In the genomic region with DNA sequence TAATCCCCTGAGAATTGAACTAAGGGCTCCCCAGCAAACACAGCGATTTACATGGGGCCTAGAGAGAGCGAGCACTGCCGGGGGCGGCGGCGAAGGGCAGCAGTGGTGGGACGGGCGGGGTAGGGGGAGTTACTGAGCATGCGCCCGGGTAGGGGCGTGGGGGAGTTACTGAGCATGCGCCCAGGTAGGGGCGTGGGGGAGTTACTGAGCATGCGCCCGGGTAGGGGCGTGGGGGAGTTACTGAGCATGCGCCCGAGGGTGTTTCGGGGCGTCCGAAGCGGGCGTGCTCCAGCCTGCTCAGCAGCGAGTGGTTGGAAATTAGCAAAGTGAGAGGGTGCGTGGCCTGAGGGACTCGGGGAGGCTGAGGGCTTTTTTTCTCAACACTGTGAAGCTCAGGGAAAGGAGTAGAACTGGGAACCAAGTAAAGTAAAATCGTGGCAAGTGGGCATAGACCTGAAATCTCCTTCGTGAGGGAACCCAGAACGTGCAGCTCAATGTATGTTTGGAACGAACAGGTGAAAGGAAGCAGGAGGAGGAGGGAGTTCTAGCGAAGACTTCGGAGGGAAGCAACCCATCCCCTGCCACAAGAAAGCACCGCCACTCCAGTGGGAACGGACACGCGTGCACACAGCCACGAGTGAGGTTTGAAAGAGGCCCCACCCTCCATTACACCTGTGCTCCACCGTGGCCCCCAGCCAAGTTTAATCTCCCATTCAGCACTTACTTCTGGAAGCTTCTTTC, we compare ENCODE assay signal across 8 cellular contexts. TPM values are rescaled to one million over a fixed set of nuclear protein-coding genes. Genes with fewer than 3 reads are reported as not detected.
DNase-seq lines count a peak whose midpoint lies in the region; ATAC-seq and TF ChIP-seq lines count a peak whose summit lies in the region.

No MANE protein-coding gene starts in this region.

- peak overlapping the region; percentile 66 for H3K27ac ChIP-seq in KOPT-K1 (ENCODE audit: low read depth, low read length, poor library complexity, severe bottlenecking)
- H3K27ac ChIP-seq in Peyer's patch: peak overlapping the region; percentile 82 to 91 (median 86)

- peaks cover 0 to 14% (median 4%) of the 10 kb centered on the region in 4 donors for H3K4me1 ChIP-seq in Peyer's patch

- no peaks in the 10 kb centered on the region for H3K9me3 ChIP-seq in KOPT-K1 (ENCODE audit: insufficient read depth, low read length, poor library complexity, severe bottlenecking)
- no peaks in the 10 kb centered on the region for H3K9me3 ChIP-seq in Peyer's patch

- H3K36me3 ChIP-seq in KOPT-K1 (ENCODE audit: insufficient read depth, low read length) (peaks cover 18% of the 10 kb centered on the region), Peyer's patch (no peaks in the 10 kb centered on the region)

- no peaks in the 10 kb centered on the region for H3K27me3 ChIP-seq in Peyer's patch

- peak overlapping the region; percentile 99 for H3K27ac Mint-ChIP-seq in activated T-helper 17 cell treated with anti-CD3 and anti-CD28 coated beads, Interleukin-2, amount 50 U/mL, for 72 hours
- H3K27ac Mint-ChIP-seq in natural killer cell treated with Interleukin-12 subunit alpha and Interleukin-12 subunit beta and Interleukin-15 and Interleukin-18, amount 100 ng/mL, for 72 hours: peak overlapping the region; percentile 67 to 90

- TF ChIP-seq POLR2A in Peyer's patch (IDR thresholded peaks at IDR 0.05): peak; percentile 23 to 51

- no peak for TF ChIP-seq CTCF in Peyer's patch (IDR thresholded peaks at IDR 0.05)
- no peak for TF ChIP-seq CTCF in fibroblast of pulmonary artery (IDR thresholded peaks at IDR 0.05; ENCODE audit: low read length, missing control alignments)

- H3K27me3 Mint-ChIP-seq in activated T-helper 17 cell treated with anti-CD3 and anti-CD28 coated beads, Interleukin-2, amount 50 U/mL, for 72 hours: no peaks in the 10 kb centered on the region
- H3K27me3 Mint-ChIP-seq in natural killer cell treated with Interleukin-12 subunit alpha and Interleukin-12 subunit beta and Interleukin-15 and Interleukin-18, amount 100 ng/mL, for 72 hours: no peaks in the 10 kb centered on the region

- peak overlapping the region; percentile 99 for H3K4me3 Mint-ChIP-seq in activated T-helper 17 cell treated with anti-CD3 and anti-CD28 coated beads, Interleukin-2, amount 50 U/mL, for 72 hours
- H3K4me3 Mint-ChIP-seq in natural killer cell treated with Interleukin-12 subunit alpha and Interleukin-12 subunit beta and Interleukin-15 and Interleukin-18, amount 100 ng/mL, for 72 hours: peak overlapping the region; percentile 87

- H3K9me3 Mint-ChIP-seq in activated T-helper 17 cell treated with anti-CD3 and anti-CD28 coated beads, Interleukin-2, amount 50 U/mL, for 72 hours: no peaks in the 10 kb centered on the region
- H3K9me3 Mint-ChIP-seq in natural killer cell treated with Interleukin-12 subunit alpha and Interleukin-12 subunit beta and Interleukin-15 and Interleukin-18, amount 100 ng/mL, for 72 hours: no peaks in the 10 kb centered on the region

- H3K36me3 Mint-ChIP-seq in activated T-helper 17 cell treated with anti-CD3 and anti-CD28 coated beads, Interleukin-2, amount 50 U/mL, for 72 hours (ENCODE audit: low read depth): peaks cover 17% of the 10 kb centered on the region
- H3K36me3 Mint-ChIP-seq in natural killer cell treated with Interleukin-12 subunit alpha and Interleukin-12 subunit beta and Interleukin-15 and Interleukin-18, amount 100 ng/mL, for 72 hours: peaks cover 5% of the 10 kb centered on the region

- H3K4me1 Mint-ChIP-seq in activated T-helper 17 cell treated with anti-CD3 and anti-CD28 coated beads, Interleukin-2, amount 50 U/mL, for 72 hours: peaks cover 19% of the 10 kb centered on the region
- peaks cover 23 to 27% of the 10 kb centered on the region in 2 donors for H3K4me1 Mint-ChIP-seq in natural killer cell treated with Interleukin-12 subunit alpha and Interleukin-12 subunit beta and Interleukin-15 and Interleukin-18, amount 100 ng/mL, for 72 hours (ENCODE audit: low read depth in 2 of 2)

- peak; percentile 87 for ATAC-seq in GM21786 (IDR thresholded peaks at IDR 0.05; ENCODE audit: unreplicated experiment)
- peak; percentile 94 for ATAC-seq in activated T-helper 17 cell treated with anti-CD3 and anti-CD28 coated beads, Interleukin-2, amount 50 U/mL, for 72 hours (replicated peaks)
- peak; percentile 95 to 96 for ATAC-seq in natural killer cell treated with Interleukin-12 subunit alpha and Interleukin-12 subunit beta and Interleukin-15 and Interleukin-18, amount 100 ng/mL, for 72 hours

- H3K4me3 ChIP-seq in Peyer's patch: peak overlapping the region; percentile 44 to 60 (median 54)
- peak overlapping the region; percentile 60 for H3K4me3 ChIP-seq in fibroblast of pulmonary artery (replicated peaks; ENCODE audit: low read depth, low read length)

- DNase-seq in DMS79 treated with DMSO at 0.1 percent for 48 hours (lab: John Stamatoyannopoulos, UW) (peak; percentile 97), Peyer's patch (peak; percentile 77 to 93 (median 92)), fibroblast of pulmonary artery (ENCODE audit: low read depth) (peak; percentile 74)
- DNase-seq in natural killer cell treated with Interleukin-12 subunit alpha and Interleukin-12 subunit beta and Interleukin-15 and Interleukin-18, amount 100 ng/mL, for 72 hours (ENCODE audit: low spot score): peak; percentile 93
- peak; percentile 87 for DNase-seq in stimulated activated naive CD4-positive, alpha-beta T cell treated with Interleukin-2 at 50 U/mL for 16 hours (lab: John Stamatoyannopoulos, UW)

RNA-seq across cellular contexts. Expression of gene KANK1, which starts 34.3 kb away (rescaled TPM):
- total RNA-seq in Peyer's patch: 10 to 100 TPM; 27.3 to 63.4 (median 59.6) TPM
- 1 to 10 TPM; 3.5 to 5.8 TPM for total RNA-seq in activated T-helper 17 cell treated with anti-CD3 and anti-CD28 coated beads, Interleukin-2, amount 50 U/mL, for 72 hours
- total RNA-seq in natural killer cell treated with Interleukin-12 subunit alpha and Interleukin-12 subunit beta and Interleukin-15 and Interleukin-18, amount 100 ng/mL, for 72 hours: 1 to 10 TPM; 2.5 to 3.5 TPM

Comparison
In these comparisons a context has a peak if more than half of its experiments do, and no peak if none do; other contexts are left out.
1. Peak in every context shown above with its lines: DNase-seq, ATAC-seq, H3K4me3 ChIP-seq and H3K27ac ChIP-seq.
2. RNA of gene KANK1, which starts 34.3 kb away (total RNA-seq): 27.3 to 63.4 TPM in Peyer's patch; 3.5 to 5.8 TPM in activated T-helper 17 cell treated with anti-CD3 and anti-CD28 coated beads, Interleukin-2, amount 50 U/mL, for 72 hours and 2.5 to 3.5 TPM in natural killer cell treated with Interleukin-12 subunit alpha and Interleukin-12 subunit beta and Interleukin-15 and Interleukin-18, amount 100 ng/mL, for 72 hours; every median in the first group is over 4 times any median in the second.